ENCODE assay signal across 1 cellular context in the genomic region with DNA sequence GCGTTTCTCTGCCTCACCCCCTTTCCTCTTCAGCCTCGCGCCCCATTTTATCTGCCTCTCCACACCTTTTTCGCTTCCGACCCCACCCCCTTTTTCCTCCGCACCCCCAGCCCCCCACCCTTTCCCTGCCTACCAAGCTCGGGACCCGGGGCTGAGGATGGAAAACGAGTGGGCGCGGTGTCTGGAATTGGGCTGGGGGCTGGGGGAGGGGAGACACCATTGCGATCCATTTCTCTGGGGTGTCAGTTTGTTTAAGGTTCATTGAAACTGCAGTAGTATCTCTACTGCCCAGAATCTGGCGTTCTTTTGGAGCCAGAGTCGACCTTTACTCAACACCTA.
TF ChIP-seq lines count a peak whose summit lies in the region.

No MANE protein-coding gene starts in this region.

TF ChIP-seq in SK-N-SH, 30 proteins besides CTCF, POLR2A, EP300 and RAD21 (continued from another document):
- TF ChIP-seq, protein P1, sequence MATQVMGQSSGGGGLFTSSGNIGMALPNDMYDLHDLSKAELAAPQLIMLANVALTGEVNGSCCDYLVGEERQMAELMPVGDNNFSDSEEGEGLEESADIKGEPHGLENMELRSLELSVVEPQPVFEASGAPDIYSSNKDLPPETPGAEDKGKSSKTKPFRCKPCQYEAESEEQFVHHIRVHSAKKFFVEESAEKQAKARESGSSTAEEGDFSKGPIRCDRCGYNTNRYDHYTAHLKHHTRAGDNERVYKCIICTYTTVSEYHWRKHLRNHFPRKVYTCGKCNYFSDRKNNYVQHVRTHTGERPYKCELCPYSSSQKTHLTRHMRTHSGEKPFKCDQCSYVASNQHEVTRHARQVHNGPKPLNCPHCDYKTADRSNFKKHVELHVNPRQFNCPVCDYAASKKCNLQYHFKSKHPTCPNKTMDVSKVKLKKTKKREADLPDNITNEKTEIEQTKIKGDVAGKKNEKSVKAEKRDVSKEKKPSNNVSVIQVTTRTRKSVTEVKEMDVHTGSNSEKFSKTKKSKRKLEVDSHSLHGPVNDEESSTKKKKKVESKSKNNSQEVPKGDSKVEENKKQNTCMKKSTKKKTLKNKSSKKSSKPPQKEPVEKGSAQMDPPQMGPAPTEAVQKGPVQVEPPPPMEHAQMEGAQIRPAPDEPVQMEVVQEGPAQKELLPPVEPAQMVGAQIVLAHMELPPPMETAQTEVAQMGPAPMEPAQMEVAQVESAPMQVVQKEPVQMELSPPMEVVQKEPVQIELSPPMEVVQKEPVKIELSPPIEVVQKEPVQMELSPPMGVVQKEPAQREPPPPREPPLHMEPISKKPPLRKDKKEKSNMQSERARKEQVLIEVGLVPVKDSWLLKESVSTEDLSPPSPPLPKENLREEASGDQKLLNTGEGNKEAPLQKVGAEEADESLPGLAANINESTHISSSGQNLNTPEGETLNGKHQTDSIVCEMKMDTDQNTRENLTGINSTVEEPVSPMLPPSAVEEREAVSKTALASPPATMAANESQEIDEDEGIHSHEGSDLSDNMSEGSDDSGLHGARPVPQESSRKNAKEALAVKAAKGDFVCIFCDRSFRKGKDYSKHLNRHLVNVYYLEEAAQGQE (IDR thresholded peaks at IDR 0.05; ENCODE audit: low read depth, low read length), result no peak
TF ChIP-seq in SK-N-SH: peak in this region for 0.
